ENCODE assay signal across 9 cellular contexts in genomic region chr20:57749131-57749690, GRCh38. TPM values are rescaled to one million over a fixed set of nuclear protein-coding genes. Genes with fewer than 3 reads are reported as not detected.
A peak's percentile ranks its signal among the peaks of the same experiment; 100 is the strongest.
DNase-seq lines count a peak whose midpoint lies in the region; ATAC-seq, FAIRE-seq and TF ChIP-seq lines count a peak whose summit lies in the region.
"Had no signal": no experiment of that assay in that cellular context is flagged by ENCODE, and none has a peak within 500 bp of the region (broad histone marks: within the 10 kb centered on the region; RNA-seq: fewer than 3 reads in every experiment).

No MANE protein-coding gene starts in this region.

- DNase-seq in Panc1 (ENCODE audit: low read depth, low spot score) (no peak), esophagus muscularis mucosa (ENCODE audit: extremely low spot score) (no peak), pancreas (no peak), DMS153 treated with DMSO at 0.1 percent for 48 hours (lab: John Stamatoyannopoulos, UW; ENCODE audit: unreplicated experiment) (no peak), SHP77 (lab: John Stamatoyannopoulos, UW) (no peak), GM19240 (ENCODE audit: insufficient read length, low spot score) (no peak)

- intact Hi-C loops in Panc1 (cut with micrococcal nuclease; ENCODE audit: unreplicated experiment), result no loop called here
- intact Hi-C loops in esophagus muscularis mucosa (cut with DNase I), result loop anchor here (5.0 to 10.0 kb wide), 2 partner anchors 37 to 64 kb away; partner anchors contain the start of gene PMEPA1
- intact Hi-C loops in pancreas (cut with DNase I), result no loop called here

- POLR2A ChIA-PET in Panc1 (lab: Charles Lee), result no interaction called here

- no peak for TF ChIP-seq EP300 in esophagus muscularis mucosa (IDR thresholded peaks at IDR 0.05)

- H3K36me3 ChIP-seq in BLaER1 treated with 17β-estradiol and CSF1 and Interleukin-3, amounts not matched to agents 10 nM and 100 nM, result no peaks in the 10 kb centered on the region
- no peaks in the 10 kb centered on the region for H3K36me3 ChIP-seq in Panc1 (ENCODE audit: control insufficient read depth, insufficient read depth, low read length)
- H3K36me3 ChIP-seq in esophagus muscularis mucosa, result no peaks in the 10 kb centered on the region
- H3K36me3 ChIP-seq in pancreas, result no peaks in the 10 kb centered on the region

- TF ChIP-seq CTCF in Panc1 (IDR thresholded peaks at IDR 0.05) (no peak), esophagus muscularis mucosa (IDR thresholded peaks at IDR 0.05) (no peak), pancreas (IDR thresholded peaks at IDR 0.05) (no peak)

- FAIRE-seq in pancreas (lab: Jason Lieb, UNC), result no peak

- CTCF ChIA-PET in Panc1 (lab: Charles Lee), result no interaction called here

- no peak overlapping the region; a peak in 1 of 22 replicates for H3K27ac ChIP-seq in BLaER1 treated with 17β-estradiol and CSF1 and Interleukin-3, amounts not matched to agents 10 nM and 100 nM
- H3K27ac ChIP-seq in Panc1 (ENCODE audit: low read length) (peak overlapping the region; percentile 76), esophagus muscularis mucosa (replicated peaks in 1 of 4) (peak overlapping the region; percentile 75 to 85 (median 79)), pancreas (peak overlapping the region in 2 of 4 donors; percentile 60 to 71)
- H3K27ac ChIP-seq: HL-60 had no signal

- H3K4me1 ChIP-seq in BLaER1 treated with 17β-estradiol and CSF1 and Interleukin-3, amounts not matched to agents 10 nM and 100 nM, result peaks cover 13 to 39% (median 25%) of the 10 kb centered on the region in 10 experiments
- peaks cover 31% of the 10 kb centered on the region for H3K4me1 ChIP-seq in Panc1 (ENCODE audit: control insufficient read depth, insufficient read depth, low read length)
- peaks cover 29 to 45% (median 41%) of the 10 kb centered on the region in 4 donors for H3K4me1 ChIP-seq in esophagus muscularis mucosa
- H3K4me1 ChIP-seq in pancreas, result peaks cover 0 to 15% (median 10%) of the 10 kb centered on the region in 3 donors

- no peaks in the 10 kb centered on the region; a peak in 1 of 22 replicates for H4K20me1 ChIP-seq in BLaER1 treated with 17β-estradiol and CSF1 and Interleukin-3, amounts not matched to agents 10 nM and 100 nM

- H3K4me2 ChIP-seq in BLaER1 treated with 17β-estradiol and CSF1 and Interleukin-3, amounts not matched to agents 10 nM and 100 nM, result peak overlapping the region; percentile 64 to 94 (median 89)

- no peak for TF ChIP-seq POLR2A in esophagus muscularis mucosa (IDR thresholded peaks at IDR 0.05; ENCODE audit: low read depth)

- H3K9ac ChIP-seq in BLaER1 treated with 17β-estradiol and CSF1 and Interleukin-3, amounts not matched to agents 10 nM and 100 nM, result peak overlapping the region in 6 of 11 experiments; percentile 6 to 50 (median 28); a peak in 6 of 22 replicates

- H3K27me3 ChIP-seq in BLaER1 treated with 17β-estradiol and CSF1 and Interleukin-3, amounts not matched to agents 10 nM and 100 nM, result peaks cover 0 to 17% (median 5%) of the 10 kb centered on the region in 11 experiments; a peak in 7 of 22 replicates
- H3K27me3 ChIP-seq in Panc1 (ENCODE audit: control insufficient read depth, insufficient read depth, low read length), result no peaks in the 10 kb centered on the region
- no peaks in the 10 kb centered on the region for H3K27me3 ChIP-seq in esophagus muscularis mucosa
- no peaks in the 10 kb centered on the region for H3K27me3 ChIP-seq in pancreas

- in situ Hi-C loops in Panc1 (cut with HindIII; ENCODE audit: low pct_unique_long_range_greater_than_20kb, low sequenced_read_pairs), result no loop called here

- peak overlapping the region in 7 of 10 experiments; percentile 3 to 45 (median 20); a peak in 7 of 20 replicates for H3K4me3 ChIP-seq in BLaER1 treated with 17β-estradiol and CSF1 and Interleukin-3, amounts not matched to agents 10 nM and 100 nM
- H3K4me3 ChIP-seq in Panc1 (ENCODE audit: low read depth in 2 of 2, low read length in 2 of 2), result peak overlapping the region; percentile 35 to 59
- peak overlapping the region; percentile 46 to 60 (median 50) for H3K4me3 ChIP-seq in esophagus muscularis mucosa
- peak overlapping the region in 2 of 4 donors; percentile 17 to 28 for H3K4me3 ChIP-seq in pancreas

- no TSS peak for BruUV-seq in Panc1 (replicated peaks; lab: Mats Ljungman, UMichigan)

- ATAC-seq in Panc1 (peak; percentile 43), pancreas (peak; percentile 16 to 52 (median 38)), GM18858 (IDR thresholded peaks at IDR 0.05; ENCODE audit: unreplicated experiment) (no peak)

- H3K9me3 ChIP-seq in BLaER1 treated with 17β-estradiol and CSF1 and Interleukin-3, amounts not matched to agents 10 nM and 100 nM (replicated peaks in 1 of 11), result peaks cover 0 to 6% (median 0%) of the 10 kb centered on the region in 11 experiments; a peak in 2 of 22 replicates
- H3K9me3 ChIP-seq in Panc1 (ENCODE audit: control insufficient read depth, insufficient read depth, low read depth, low read length), result no peaks in the 10 kb centered on the region
- H3K9me3 ChIP-seq in esophagus muscularis mucosa, result no peaks in the 10 kb centered on the region
- H3K9me3 ChIP-seq in pancreas, result no peaks in the 10 kb centered on the region

- 23% methylated on average over 13 of the region's 13 CpGs for WGBS in esophagus muscularis mucosa
- 30% methylated on average over 12 to 13 of the region's 13 CpGs for WGBS in pancreas, 2 donors

RNA-seq across cellular contexts. Expression of gene PMEPA1, which starts 39.4 kb away (rescaled TPM):
- total RNA-seq in Panc1 (2021; ENCODE audit: unreplicated experiment) (89.8 TPM), esophagus muscularis mucosa (10 to 100 TPM; 10.4 to 37.8 (median 17.4) TPM), pancreas (10 to 100 TPM; 24.8 to 98.2 (median 33.6) TPM)
- polyA plus RNA-seq in Panc1 (2012; ENCODE audit: insufficient read length), result 103 TPM
- polyA plus RNA-seq in pancreas, result 10 to 100 TPM; 28.4 to 45.5 TPM

Comparison
In these comparisons a context has a peak if more than half of its experiments do, and no peak if none do; other contexts are left out.
1. H3K27ac ChIP-seq: peak in Panc1 (single experiment) and esophagus muscularis mucosa (4 of 4); none in BLaER1 treated with 17β-estradiol and CSF1 and Interleukin-3, amounts not matched to agents 10 nM and 100 nM (0 of 11).